25 cellular contexts compared by ENCODE assay signal in the genomic region with DNA sequence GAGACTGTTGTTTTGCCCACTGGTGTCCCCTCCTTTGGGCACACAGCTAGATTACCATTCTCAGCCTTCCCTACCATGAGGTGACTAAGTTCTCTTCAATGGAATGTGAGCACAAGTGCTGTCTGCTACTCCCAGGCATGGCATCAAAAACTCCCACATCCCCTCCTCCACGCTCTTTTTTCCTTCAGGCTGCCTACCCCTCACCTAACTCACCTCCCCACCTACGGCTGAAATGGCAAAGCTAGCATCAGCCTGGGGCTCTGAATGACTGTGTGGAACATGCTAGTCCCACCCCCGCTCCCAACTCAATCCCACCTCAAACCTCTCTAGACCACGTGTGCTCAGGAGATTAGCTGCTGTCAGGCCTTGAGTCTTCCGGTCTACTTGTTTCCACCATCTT.
"Had no signal": no experiment of that assay in that cellular context is flagged by ENCODE, and none has a peak within 500 bp of the region (broad histone marks: within the 10 kb centered on the region; RNA-seq: fewer than 3 reads in every experiment).

No MANE protein-coding gene starts in this region.

- ATAC-seq: activated T-cell treated with anti-CD3 and anti-CD28 coated beads, Interleukin-2, amount 50 U/mL, for 4 hours; body of pancreas; PC-3 had no signal

- H3K27me3 ChIP-seq: body of pancreas had no signal

- H3K4me3 ChIP-seq: body of pancreas had no signal

- H3K4me1 ChIP-seq: body of pancreas had no signal

- H3K27ac ChIP-seq: body of pancreas, VCaP had no signal

- DNase-seq: activated CD4-positive, alpha-beta memory T cell treated with anti-CD3 and anti-CD28 coated beads for 36 hours; activated CD4-positive, alpha-beta T cell treated with anti-CD3 and anti-CD28 coated beads, Interleukin-2, amount 10 ng/mL, durations not matched to agents 7 days and 5 days; activated CD4-positive, CD25-positive, alpha-beta regulatory T cell; activated CD8-positive, alpha-beta memory T cell treated with anti-CD3 and anti-CD28 coated beads for 24 hours; activated effector memory CD4-positive, alpha-beta T cell treated with anti-CD3 and anti-CD28 coated beads, Interleukin-2, amount 50 U/mL, for 16 hours; activated naive CD4-positive, alpha-beta T cell treated with Interleukin-2 at 50 U/mL for 16 hours; activated T-cell treated with anti-CD3 and anti-CD28 coated beads, Interleukin-2, amount 50 U/mL, for 4 hours; aorta; body of pancreas; central memory CD4-positive, alpha-beta T cell; Kasumi-1; KBM-7; NCI-H1105 treated with DMSO at 0.1 percent for 48 hours; NCI-H1436 treated with DMSO at 0.1 percent for 48 hours; NCI-H187; NCI-H2081; NCI-H510A treated with DMSO at 0.1 percent for 48 hours; NCI-H69; PC-3; SHP77 treated with DMSO at 0.1 percent for 48 hours; T-helper 2 cell; T1000 had no signal

- FAIRE-seq: bronchial epithelial cell, RCC 7860 had no signal

- H3K9me3 ChIP-seq: body of pancreas had no signal
